7 cellular contexts compared by ENCODE assay signal in genomic region chr16:70113599-70113981, GRCh38. TPM values are rescaled to one million over a fixed set of nuclear protein-coding genes. Genes with fewer than 3 reads are reported as not detected.
DNase-seq lines count a peak whose midpoint lies in the region; ATAC-seq and TF ChIP-seq lines count a peak whose summit lies in the region.
"Not testable (repeated sequence)": the region's sequence is repeated elsewhere in the genome, so short reads cannot be mapped to it uniquely, and the experiment has no call there.

No MANE protein-coding gene starts in this region.

- peaks cover 32% of the 10 kb centered on the region for H3K4me1 Mint-ChIP-seq in activated B cell treated with CpG ODN at 0.5 μM for 24 hours

- not testable (repeated sequence) for H3K27me3 Mint-ChIP-seq in activated B cell treated with CpG ODN at 0.5 μM for 24 hours

- H3K4me3 Mint-ChIP-seq in activated B cell treated with CpG ODN at 0.5 μM for 24 hours: peak overlapping the region; percentile 87

- not testable (repeated sequence) for H3K27ac ChIP-seq in HEK293 (ENCODE audit: extremely low read depth, low read depth, low read length); parathyroid adenoma

- TF ChIP-seq CTCF in HEK293 (tag by site-specific recombination; IDR thresholded peaks at IDR 0.05); activated B cell treated with CpG ODN at 0.5 μM for 24 hours (IDR thresholded peaks at IDR 0.05); choroid plexus epithelial cell (conservative IDR thresholded peaks at IDR 0.05; ENCODE audit: low read depth, low read length); parathyroid adenoma (IDR thresholded peaks at IDR 0.05): not testable (repeated sequence)

- not testable (repeated sequence) for H3K9ac ChIP-seq in iPS-15b (ENCODE audit: low read depth, low read length); parathyroid adenoma

- H3K9me3 ChIP-seq in HEK293 (ENCODE audit: control insufficient read depth, insufficient read depth, low read depth, low read length); iPS-15b (ENCODE audit: control insufficient read depth, insufficient read depth, low read length); parathyroid adenoma (ENCODE audit: control insufficient read depth, low read length): not testable (repeated sequence)

- ATAC-seq in GM18858 (IDR thresholded peaks at IDR 0.05; ENCODE audit: unreplicated experiment) (peak; percentile 2), HG03460 (IDR thresholded peaks at IDR 0.05; ENCODE audit: unreplicated experiment) (peak; percentile 8), activated B cell treated with CpG ODN at 0.5 μM for 24 hours (ENCODE audit: low read depth) (peak; percentile 1)

- peak overlapping the region; percentile 82 for H3K27ac Mint-ChIP-seq in activated B cell treated with CpG ODN at 0.5 μM for 24 hours

- CTCF ChIA-PET in HEK293 (lab: Yijun Ruan, JAX); activated B cell treated with CpG ODN at 0.5 μM for 24 hours (lab: Charles Lee): not testable (repeated sequence)

- H2AFZ ChIP-seq in parathyroid adenoma: peak overlapping the region; percentile 94

- H3K79me2 ChIP-seq in parathyroid adenoma: not testable (repeated sequence)

- H3K4me2 ChIP-seq in parathyroid adenoma (ENCODE audit: low read length): peak overlapping the region; percentile 38

- intact Hi-C loops in activated B cell treated with CpG ODN at 0.5 μM for 24 hours (cut with micrococcal nuclease): loop anchor here (5.0 kb wide), 1 partner anchor 981 kb away; the partner anchor contains the start of genes CHTF8 and UTP4

- not testable (repeated sequence) for H3K9me3 Mint-ChIP-seq in activated B cell treated with CpG ODN at 0.5 μM for 24 hours

- H3K4me3 ChIP-seq in HEK293 (ENCODE audit: low read depth, low read length) (peak overlapping the region; percentile 78), choroid plexus epithelial cell (ENCODE audit: low read depth, low read length) (peak overlapping the region; percentile 75), iPS-15b (ENCODE audit: low read depth, low read length) (peak overlapping the region; percentile 43), parathyroid adenoma (ENCODE audit: low read depth, low read length) (peak overlapping the region; percentile 70)

- H3K4me1 ChIP-seq in HEK293 (ENCODE audit: control insufficient read depth, insufficient read depth, low read length); iPS-15b (ENCODE audit: control insufficient read depth, insufficient read depth, low read length); parathyroid adenoma: not testable (repeated sequence)

- H3K36me3 Mint-ChIP-seq in activated B cell treated with CpG ODN at 0.5 μM for 24 hours (ENCODE audit: low read depth): peaks cover 12% of the 10 kb centered on the region

- not testable (repeated sequence) for DNase-seq in activated B cell treated with CpG ODN at 0.5 μM for 24 hours; choroid plexus epithelial cell (ENCODE audit: low read depth)

- H3K27me3 ChIP-seq in iPS-15b (ENCODE audit: control insufficient read depth, insufficient read depth, low read length); parathyroid adenoma (ENCODE audit: control insufficient read depth, insufficient read depth, low read length): not testable (repeated sequence)

- H3K36me3 ChIP-seq in HEK293 (ENCODE audit: control insufficient read depth in 2 of 2, insufficient read depth in 1 of 2, low read length in 2 of 2); iPS-15b (ENCODE audit: control insufficient read depth, insufficient read depth, low read length); parathyroid adenoma (ENCODE audit: control insufficient read depth, insufficient read depth, low read length): not testable (repeated sequence)

- POLR2A ChIA-PET in HEK293 (lab: Yijun Ruan, JAX); activated B cell treated with CpG ODN at 0.5 μM for 24 hours (lab: Charles Lee): not testable (repeated sequence)

RNA-seq across cellular contexts. Expression of gene PDPR, which starts 0.5 kb away (rescaled TPM):
- 20.9 and 22.1 TPM in 2 replicates for total RNA-seq in activated B cell treated with CpG ODN at 0.5 μM for 24 hours

RNA-seq across cellular contexts. Expression of gene CLEC18C, which starts 60.0 kb away (rescaled TPM):
- 0.31 and 0.46 TPM in 2 replicates for total RNA-seq in activated B cell treated with CpG ODN at 0.5 μM for 24 hours
